Comparison of ENCODE assay signal across 9 cellular contexts in the genomic region with DNA sequence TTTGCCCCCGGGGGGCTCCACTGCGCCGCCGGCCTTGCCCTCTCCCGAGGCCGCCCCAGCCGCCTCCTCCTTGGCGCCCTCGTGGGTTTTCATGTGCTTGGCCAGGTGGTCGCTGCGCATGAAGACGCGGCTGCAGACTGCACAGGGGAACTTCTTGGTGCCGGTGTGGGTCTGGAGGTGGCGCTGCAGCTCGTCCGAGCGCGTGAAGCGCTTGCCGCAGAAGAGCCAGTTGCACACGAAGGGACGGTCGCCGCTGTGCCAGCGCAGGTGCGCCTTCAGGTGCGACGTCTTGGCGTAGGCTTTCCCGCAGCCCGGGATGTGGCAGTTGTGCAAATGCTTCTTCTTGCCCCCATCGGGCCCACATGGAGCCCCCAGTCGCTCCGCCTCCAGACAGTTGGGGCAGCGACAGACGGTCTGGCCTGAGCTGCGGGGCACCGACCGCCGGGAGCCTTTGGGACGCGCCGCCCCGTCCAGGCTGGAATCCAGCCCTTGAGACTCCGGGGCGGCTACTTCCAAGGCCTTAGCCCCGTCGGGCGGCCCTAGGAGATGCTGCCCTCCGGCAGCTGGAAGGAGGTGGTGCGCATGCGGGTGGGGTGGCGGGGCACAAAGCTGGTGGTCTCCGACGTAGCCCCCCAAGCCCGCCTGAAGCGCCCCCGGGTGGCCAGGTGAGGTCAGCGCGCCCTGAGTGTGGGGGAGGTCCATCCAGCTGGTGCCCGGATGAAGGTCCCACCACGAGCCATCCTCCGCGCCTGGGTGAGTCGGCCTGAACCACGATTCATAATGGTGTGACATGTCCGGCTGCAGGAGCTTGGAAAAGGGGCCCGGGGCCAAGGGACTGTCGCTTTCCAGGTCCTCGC. TPM values are rescaled to one million over a fixed set of nuclear protein-coding genes. Genes with fewer than 3 reads are reported as not detected.
DNase-seq lines count a peak whose midpoint lies in the region; TF ChIP-seq lines count a peak whose summit lies in the region.
"Had no signal": no experiment of that assay in that cellular context is flagged by ENCODE, and none has a peak within 500 bp of the region (broad histone marks: within the 10 kb centered on the region; RNA-seq: fewer than 3 reads in every experiment).

No MANE protein-coding gene starts in this region.

- no peaks in the 10 kb centered on the region for H3K9me3 Mint-ChIP-seq in activated CD4-positive, alpha-beta T cell treated with anti-CD3 and anti-CD28 coated beads, Interleukin-2, amount 10 ng/mL, durations not matched to agents 7 days and 5 days

- POLR2A ChIA-PET in AG04449 (lab: Yijun Ruan, JAX), result interaction anchor here (1.2 kb wide), 1 partner anchor 48 kb away, joined by 4 read pairs; a partner anchor contains a TSS
- POLR2A ChIA-PET in activated CD4-positive, alpha-beta T cell treated with anti-CD3 and anti-CD28 coated beads, Interleukin-2, amount 10 ng/mL, durations not matched to agents 7 days and 5 days (lab: Charles Lee), result no interaction called here
- POLR2A ChIA-PET in HEK293T (lab: Yijun Ruan, JAX), result interaction anchor here (0.7 to 3.1 kb wide), 5 partner anchors 16 to 93 kb away, joined by 3 to 19 read pairs (median 4); a partner anchor contains a TSS

- DNase-seq in AG04449 (ENCODE audit: low read depth, low spot score) (no peak), iPS DF 6.9 (ENCODE audit: low read depth, low spot score) (no peak), AG20443 (ENCODE audit: low spot score) (no peak), HEK293T (ENCODE audit: extremely low spot score) (no peak), NCI-H2171 treated with DMSO at 0.1 percent for 48 hours (lab: John Stamatoyannopoulos, UW) (no peak)
- DNase-seq in activated CD4-positive, alpha-beta T cell treated with anti-CD3 and anti-CD28 coated beads, Interleukin-2, amount 10 ng/mL, durations not matched to agents 7 days and 5 days, result peak; percentile 22
- no peak for DNase-seq in activated CD4-positive, CD25-positive, alpha-beta regulatory T cell (lab: John Stamatoyannopoulos, UW)
- DNase-seq: NCI-H774 had no signal

- TF ChIP-seq CTCF in AG04449 (IDR thresholded peaks at IDR 0.05; ENCODE audit: insufficient read depth, low read length, missing control alignments) (peak; percentile 27), GM12875 (IDR thresholded peaks at IDR 0.05; ENCODE audit: borderline replicate concordance, insufficient read depth, low read depth, low read length) (peak; percentile 44)

- peaks cover 47% of the 10 kb centered on the region for H3K27me3 ChIP-seq in iPS DF 6.9 (ENCODE audit: control insufficient read depth, insufficient read depth, low read length)

- H3K27ac Mint-ChIP-seq in activated CD4-positive, alpha-beta T cell treated with anti-CD3 and anti-CD28 coated beads, Interleukin-2, amount 10 ng/mL, durations not matched to agents 7 days and 5 days, result no peak overlapping the region

- no CpG with 5 or more reads among the region's 71 CpGs for WGBS in iPS DF 6.9 (ENCODE audit: insufficient coverage, insufficient read length)

- CTCF ChIA-PET in AG04449 (lab: Yijun Ruan, JAX), result interaction anchor here (0.8 to 32.3 kb wide), 11 partner anchors 12 to 170 kb away, joined by 3 to 1547 read pairs (median 8); a partner anchor contains a TSS
- CTCF ChIA-PET in activated CD4-positive, alpha-beta T cell treated with anti-CD3 and anti-CD28 coated beads, Interleukin-2, amount 10 ng/mL, durations not matched to agents 7 days and 5 days (lab: Charles Lee), result interaction anchor here (0.8 to 19.1 kb wide), 11 partner anchors 11 to 163 kb away, joined by 3 to 344 read pairs (median 4); a partner anchor contains a TSS
- CTCF ChIA-PET in HEK293T (lab: Yijun Ruan, JAX), result interaction anchor here (0.7 to 11.6 kb wide), 7 partner anchors 10 to 115 kb away, joined by 3 to 355 read pairs (median 4); a partner anchor contains a TSS

- no peaks in the 10 kb centered on the region for H3K9me3 ChIP-seq in iPS DF 6.9 (ENCODE audit: control insufficient read depth, insufficient read depth, low read length)

- peaks cover 26% of the 10 kb centered on the region for H3K4me1 Mint-ChIP-seq in activated CD4-positive, alpha-beta T cell treated with anti-CD3 and anti-CD28 coated beads, Interleukin-2, amount 10 ng/mL, durations not matched to agents 7 days and 5 days

- H3K36me3 Mint-ChIP-seq in activated CD4-positive, alpha-beta T cell treated with anti-CD3 and anti-CD28 coated beads, Interleukin-2, amount 10 ng/mL, durations not matched to agents 7 days and 5 days (ENCODE audit: low read depth), result no peaks in the 10 kb centered on the region

- peaks cover 73% of the 10 kb centered on the region for H3K27me3 Mint-ChIP-seq in activated CD4-positive, alpha-beta T cell treated with anti-CD3 and anti-CD28 coated beads, Interleukin-2, amount 10 ng/mL, durations not matched to agents 7 days and 5 days

- no peak overlapping the region for H3K4me3 Mint-ChIP-seq in activated CD4-positive, alpha-beta T cell treated with anti-CD3 and anti-CD28 coated beads, Interleukin-2, amount 10 ng/mL, durations not matched to agents 7 days and 5 days

- H3K4me3 ChIP-seq in AG04449 (ENCODE audit: low read depth, low read length), result no peak overlapping the region
- H3K4me3 ChIP-seq in GM12875 (ENCODE audit: low read depth, low read length), result no peak overlapping the region
- peak overlapping the region; percentile 15; the same call in 1 of the 2 replicates for H3K4me3 ChIP-seq in iPS DF 6.9 (ENCODE audit: low read length)

- no peaks in the 10 kb centered on the region for H3K36me3 ChIP-seq in iPS DF 6.9 (ENCODE audit: control insufficient read depth, insufficient read depth, low read length)

- H3K4me1 ChIP-seq in iPS DF 6.9 (ENCODE audit: control insufficient read depth, insufficient read depth, low read length), result peaks cover 6% of the 10 kb centered on the region; the same call in 1 of the 2 replicates

- no peak overlapping the region for H3K27ac ChIP-seq in iPS DF 6.9 (ENCODE audit: low read length)

TF ChIP-seq in HEK293T, 16 proteins besides CTCF, POLR2A, EP300 and RAD21:
- no peak for TF ChIP-seq FOXA1 (IDR thresholded peaks at IDR 0.05)
- TF ChIP-seq LEF1 (IDR thresholded peaks at IDR 0.05; ENCODE audit: borderline replicate concordance), result no peak
- no peak for TF ChIP-seq FOXM1 (IDR thresholded peaks at IDR 0.05; ENCODE audit: borderline replicate concordance)
- TF ChIP-seq FOXK2 (IDR thresholded peaks at IDR 0.05), result no peak
- no peak for TF ChIP-seq ARNT (IDR thresholded peaks at IDR 0.05)

RNA-seq across cellular contexts. Expression of a gene that starts 3.4 kb away (rescaled TPM):
- total RNA-seq in activated CD4-positive, alpha-beta T cell treated with anti-CD3 and anti-CD28 coated beads, Interleukin-2, amount 10 ng/mL, durations not matched to agents 7 days and 5 days, result not detected

RNA-seq across cellular contexts. Expression of a gene that starts 6.5 kb away (rescaled TPM):
- total RNA-seq in activated CD4-positive, alpha-beta T cell treated with anti-CD3 and anti-CD28 coated beads, Interleukin-2, amount 10 ng/mL, durations not matched to agents 7 days and 5 days, result 10 to 100 TPM; 26.8 to 33.2 TPM

RNA-seq across cellular contexts. Expression of a gene that starts 16.1 kb away (rescaled TPM):
- 1 to 10 TPM in 1 of 2 experiments, under 1 TPM in 1; 0.79 to 1.4 TPM for total RNA-seq in activated CD4-positive, alpha-beta T cell treated with anti-CD3 and anti-CD28 coated beads, Interleukin-2, amount 10 ng/mL, durations not matched to agents 7 days and 5 days

RNA-seq across cellular contexts. Expression of a gene that starts 16.2 kb away (rescaled TPM):
- total RNA-seq in activated CD4-positive, alpha-beta T cell treated with anti-CD3 and anti-CD28 coated beads, Interleukin-2, amount 10 ng/mL, durations not matched to agents 7 days and 5 days, result 10 to 100 TPM; 46.9 to 51.9 TPM

RNA-seq across cellular contexts. Expression of a gene that starts 26.0 kb away (rescaled TPM):
- total RNA-seq in activated CD4-positive, alpha-beta T cell treated with anti-CD3 and anti-CD28 coated beads, Interleukin-2, amount 10 ng/mL, durations not matched to agents 7 days and 5 days, result 10 to 100 TPM; 40.8 to 43.8 TPM
